ENCODE assay signal across 8 cellular contexts in genomic region chr19:10565567-10566407, GRCh38. TPM values are rescaled to one million over a fixed set of nuclear protein-coding genes. Genes with fewer than 3 reads are reported as not detected.
DNase-seq lines count a peak whose midpoint lies in the region; ATAC-seq and TF ChIP-seq lines count a peak whose summit lies in the region.

Gene KRI1 (minus strand): TSS chr19:10566010. CDS start chr19:10565999, 11 bp downstream.

- H3K27me3 Mint-ChIP-seq in stimulated activated naive CD8-positive, alpha-beta T cell treated with anti-CD3 and anti-CD28 coated beads, Interleukin-15, amount 100 ng/mL, for 72 hours: no peaks in the 10 kb centered on the region

- no peaks in the 10 kb centered on the region for H4K20me1 ChIP-seq in neural cell (ENCODE audit: insufficient read depth)

- H3K4me2 ChIP-seq in neural cell (ENCODE audit: low read length): peak within 1 kb of the TSS; percentile 91

- no peaks in the 10 kb centered on the region; the same call in 1 of the 2 replicates for H3K27me3 ChIP-seq in H7 (ENCODE audit: control insufficient read depth, insufficient read depth, low read length)
- H3K27me3 ChIP-seq in MG63: no peaks in the 10 kb centered on the region
- H3K27me3 ChIP-seq in neural cell (ENCODE audit: insufficient read depth, low read depth, low read length): no peaks in the 10 kb centered on the region

- H3K4me3 ChIP-seq in H7 (ENCODE audit: insufficient read depth, low read depth, low read length) (peak within 1 kb of the TSS; percentile 99), MG63 (peak within 1 kb of the TSS; percentile 79), neural cell (ENCODE audit: low read length) (peak within 1 kb of the TSS; percentile 92)

- H3K9ac ChIP-seq in ES-I3 (ENCODE audit: low read depth, low read length): peak within 1 kb of the TSS; percentile 88
- peak within 1 kb of the TSS; percentile 83 for H3K9ac ChIP-seq in neural cell (ENCODE audit: low read length)

- TF ChIP-seq EP300 in neural cell (conservative IDR thresholded peaks at IDR 0.05; ENCODE audit: poor library complexity, severe bottlenecking): no peak

- peak; percentile 86 for TF ChIP-seq CTCF in neural cell (IDR thresholded peaks at IDR 0.05; ENCODE audit: poor library complexity, severe bottlenecking)

- peak; percentile 52 for ATAC-seq in stimulated activated naive CD8-positive, alpha-beta T cell treated with anti-CD3 and anti-CD28 coated beads, Interleukin-15, amount 100 ng/mL, for 72 hours

- H3K4me1 Mint-ChIP-seq in stimulated activated naive CD8-positive, alpha-beta T cell treated with anti-CD3 and anti-CD28 coated beads, Interleukin-15, amount 100 ng/mL, for 72 hours: peaks cover 58% of the 10 kb centered on the region

- no peaks in the 10 kb centered on the region for H3F3A ChIP-seq in neural cell (ENCODE audit: insufficient read depth, low read length, poor library complexity, severe bottlenecking)

- H3K4me3 Mint-ChIP-seq in stimulated activated naive CD8-positive, alpha-beta T cell treated with anti-CD3 and anti-CD28 coated beads, Interleukin-15, amount 100 ng/mL, for 72 hours: peak within 1 kb of the TSS; percentile 97 to 98

- peak within 1 kb of the TSS; percentile 68 for H2AFZ ChIP-seq in neural cell (ENCODE audit: low read depth, low read length)

- H3K36me3 ChIP-seq in ES-I3 (ENCODE audit: insufficient read depth, low read length): peaks cover 3% of the 10 kb centered on the region; the same call in 1 of the 2 replicates
- H3K36me3 ChIP-seq in H7 (replicated peaks; ENCODE audit: control insufficient read depth, insufficient read depth, low read length): peaks cover 2% of the 10 kb centered on the region
- H3K36me3 ChIP-seq in MG63: peaks cover 45% of the 10 kb centered on the region
- no peaks in the 10 kb centered on the region for H3K36me3 ChIP-seq in neural cell (ENCODE audit: insufficient read depth, low read length)

- H3K27ac Mint-ChIP-seq in stimulated activated naive CD8-positive, alpha-beta T cell treated with anti-CD3 and anti-CD28 coated beads, Interleukin-15, amount 100 ng/mL, for 72 hours: peak within 1 kb of the TSS; percentile 98 to 99

- H3K79me2 ChIP-seq in neural cell (replicated peaks; ENCODE audit: insufficient read depth, low read length): peaks cover 19% of the 10 kb centered on the region

- no peaks in the 10 kb centered on the region for H3K9me2 ChIP-seq in neural cell (ENCODE audit: insufficient read depth, low read length)

- DNase-seq in H7: peak; percentile 100
- peak; percentile 99 for DNase-seq in MG63
- peak; percentile 86 to 93 for DNase-seq in SHP77 (lab: John Stamatoyannopoulos, UW)
- DNase-seq in activated effector memory CD4-positive, alpha-beta T cell treated with Interleukin-2 at 50 U/mL for 16 hours: peak; percentile 99
- DNase-seq in fibroblast of the conjunctiva (ENCODE audit: low read depth): peak; percentile 96
- DNase-seq in stimulated activated naive CD8-positive, alpha-beta T cell treated with anti-CD3 and anti-CD28 coated beads, Interleukin-15, amount 100 ng/mL, for 72 hours: peak; percentile 99 to 100

- no peaks in the 10 kb centered on the region for H3K4me1 ChIP-seq in ES-I3 (ENCODE audit: insufficient read depth, low read length)

- H3K27ac ChIP-seq in neural cell (ENCODE audit: low read length): peak within 1 kb of the TSS; percentile 74

- no peaks in the 10 kb centered on the region for H3K9me3 Mint-ChIP-seq in stimulated activated naive CD8-positive, alpha-beta T cell treated with anti-CD3 and anti-CD28 coated beads, Interleukin-15, amount 100 ng/mL, for 72 hours

- H3K9me3 ChIP-seq in ES-I3 (ENCODE audit: control insufficient read depth, insufficient read depth, low read length): no peaks in the 10 kb centered on the region
- no peaks in the 10 kb centered on the region for H3K9me3 ChIP-seq in MG63
- H3K9me3 ChIP-seq in neural cell (ENCODE audit: low read length): no peaks in the 10 kb centered on the region

- peak; percentile 52 for TF ChIP-seq RAD21 in neural cell (conservative IDR thresholded peaks at IDR 0.05)

TF ChIP-seq in neural cell, 6 proteins besides CTCF, POLR2A, EP300 and RAD21:
- no peak for TF ChIP-seq POLR2AphosphoS5 (IDR thresholded peaks at IDR 0.05)
- no peak for TF ChIP-seq EZH2 (IDR thresholded peaks at IDR 0.05; ENCODE audit: borderline replicate concordance, insufficient read depth, low read length, poor library complexity, severe bottlenecking)
- TF ChIP-seq MXI1 (conservative IDR thresholded peaks at IDR 0.05; ENCODE audit: poor library complexity, severe bottlenecking): peak; percentile 88
- no peak for TF ChIP-seq TAF1 (IDR thresholded peaks at IDR 0.05; ENCODE audit: low read depth)
- no peak for TF ChIP-seq REST (IDR thresholded peaks at IDR 0.05; ENCODE audit: borderline replicate concordance)
- peak; percentile 23 for TF ChIP-seq SMC3 (conservative IDR thresholded peaks at IDR 0.05; ENCODE audit: poor library complexity)

RNA-seq across cellular contexts. Expression of gene KRI1, which starts in this region (rescaled TPM):
- total RNA-seq in H7 (2014; rRNA removed; shearing (Covaris generic)): 19.3 and 21.6 TPM in 2 replicates
- total RNA-seq in MG63 (2014; rRNA removed; shearing (Covaris generic); ENCODE audit: low replicate concordance): 31.7 and 43.3 TPM in 2 replicates
- 5.3 and 6.5 TPM in 2 replicates for polyA plus RNA-seq in neural cell
- polyA minus RNA-seq in neural cell: 6.5 and 7.5 TPM in 2 replicates

Comparison
In these comparisons a context has a peak if more than half of its experiments do, and no peak if none do; other contexts are left out.
1. Peak in every context shown above with its lines: DNase-seq, ATAC-seq, H3K4me3 ChIP-seq and H3K27ac ChIP-seq.